In genomic region chr22:50244420-50245213, GRCh38 we compare ENCODE assay signal across 8 cellular contexts. TPM values are rescaled to one million over a fixed set of nuclear protein-coding genes. Genes with fewer than 3 reads are reported as not detected.
DNase-seq lines count a peak whose midpoint lies in the region; ATAC-seq, FAIRE-seq and TF ChIP-seq lines count a peak whose summit lies in the region.

Gene TUBGCP6, minus strand, starts transcription at chr22:50245023. Its CDS starts 564 bp downstream, at chr22:50244459.

- H3K9me3 Mint-ChIP-seq in central memory CD8-positive, alpha-beta T cell, result no peaks in the 10 kb centered on the region

- TSS peak; percentile 35 for BruUV-seq in A673 (replicated peaks; lab: Mats Ljungman, UMichigan)

- H3K36me3 ChIP-seq in A673 (ENCODE audit: insufficient read depth, low read length, poor library complexity, severe bottlenecking) (peaks cover 22% of the 10 kb centered on the region), kidney (ENCODE audit: control insufficient read depth in 1 of 2, insufficient read depth in 2 of 2, low read length in 2 of 2) (peaks cover 0 to 19% of the 10 kb centered on the region in 2 donors)

- H3K9ac ChIP-seq in kidney (ENCODE audit: low read length in 2 of 2), result peak within 1 kb of the TSS; percentile 85 to 93

- H3K27ac ChIP-seq in A673 (ENCODE audit: low read depth, low read length, poor library complexity, severe bottlenecking) (peak within 1 kb of the TSS; percentile 93), kidney (ENCODE audit: low read depth in 2 of 2, low read length in 2 of 2) (peak within 1 kb of the TSS; percentile 83 to 90)

- CTCF ChIA-PET in A673 (lab: Charles Lee), result no interaction called here

- peaks cover 37% of the 10 kb centered on the region for H3K4me1 Mint-ChIP-seq in central memory CD8-positive, alpha-beta T cell

- H3K27ac Mint-ChIP-seq in central memory CD8-positive, alpha-beta T cell (ENCODE audit: low read depth), result peak within 1 kb of the TSS; percentile 97

- H3K9me3 ChIP-seq in A673 (ENCODE audit: low read depth, low read length, poor library complexity, severe bottlenecking) (no peaks in the 10 kb centered on the region), kidney (ENCODE audit: control insufficient read depth in 1 of 2, low read length in 2 of 2) (no peaks in the 10 kb centered on the region)

- H3K27me3 ChIP-seq in A673 (replicated peaks; ENCODE audit: insufficient read depth, low read depth, low read length, poor library complexity), result no peaks in the 10 kb centered on the region

- H3K4me1 ChIP-seq in A673 (ENCODE audit: insufficient read depth, low read length, poor library complexity, severe bottlenecking) (no peaks in the 10 kb centered on the region), kidney (ENCODE audit: control insufficient read depth in 1 of 2, insufficient read depth in 1 of 2, low read depth in 1 of 2, low read length in 2 of 2) (peaks cover 11 to 36% of the 10 kb centered on the region in 2 donors)

- FAIRE-seq in kidney (lab: Jason Lieb, UNC), result no peak

- H3K36me3 Mint-ChIP-seq in central memory CD8-positive, alpha-beta T cell (ENCODE audit: insufficient read depth), result peaks cover 24% of the 10 kb centered on the region

- no peaks in the 10 kb centered on the region for H3K27me3 Mint-ChIP-seq in central memory CD8-positive, alpha-beta T cell

- peak within 1 kb of the TSS; percentile 88 for H3K4me3 Mint-ChIP-seq in central memory CD8-positive, alpha-beta T cell

- peak; percentile 96 for DNase-seq in A673 (ENCODE audit: low spot score)
- peak; percentile 90 for DNase-seq in NCI-H345 (lab: John Stamatoyannopoulos, UW)
- DNase-seq in central memory CD8-positive, alpha-beta T cell (ENCODE audit: low spot score in 2 of 2), result peak; percentile 83 to 85
- peak; percentile 99 for DNase-seq in kidney
- peak; percentile 77 to 86 for DNase-seq in stimulated activated CD4-positive, alpha-beta T cell treated with anti-CD3 and anti-CD28 coated beads, Interleukin-15, amount 100 ng/mL, for 1 hour (ENCODE audit: low read depth in 1 of 2, low spot score in 1 of 2)

- ATAC-seq in GM18861 (IDR thresholded peaks at IDR 0.05; ENCODE audit: unreplicated experiment) (peak; percentile 54), HG03135 (IDR thresholded peaks at IDR 0.05; ENCODE audit: unreplicated experiment) (peak; percentile 67)
- peak; percentile 89 to 91 for ATAC-seq in activated CD4-positive, CD25-positive, alpha-beta regulatory T cell treated with anti-CD3 and anti-CD28 coated beads, Interleukin-2, amount 50 U/mL, for 24 hours
- peak; percentile 79 for ATAC-seq in central memory CD8-positive, alpha-beta T cell (replicated peaks; ENCODE audit: extremely low read depth, poor library complexity, severe bottlenecking)

- peak within 1 kb of the TSS; percentile 98 for H3K4me3 ChIP-seq in A673 (ENCODE audit: low read depth, low read length, poor library complexity, severe bottlenecking)
- peak within 1 kb of the TSS; percentile 89 to 93 for H3K4me3 ChIP-seq in kidney (ENCODE audit: low read length in 2 of 2)

- intact Hi-C loops in A673 (cut with micrococcal nuclease; ENCODE audit: unreplicated experiment), result no loop called here
- intact Hi-C loops in kidney (cut with DNase I), result no loop called here

- TF ChIP-seq CTCF in A673 (conservative IDR thresholded peaks at IDR 0.05; ENCODE audit: low read depth, low read length), result 0 out of 2 replicates have a peak, but pooled peaks have one; percentile 16
- TF ChIP-seq CTCF in kidney (IDR thresholded peaks at IDR 0.05; ENCODE audit: borderline replicate concordance, extremely low read depth, insufficient read depth), result peak; percentile 9

- POLR2A ChIA-PET in A673 (lab: Charles Lee; ENCODE audit: low non-redundant PET), result interaction anchor here (1.4 kb wide), 1 partner anchor 281 kb away, joined by 4 read pairs; the partner anchor contains the start of gene SCO2

RNA-seq across cellular contexts. Expression of gene TUBGCP6, which starts in this region (rescaled TPM):
- total RNA-seq in A673 (2021), result 31.0 and 33.1 TPM in 2 replicates
- 52.0 TPM for total RNA-seq in kidney
- 19.2 TPM for polyA plus RNA-seq in kidney (ENCODE audit: insufficient read depth, low read depth, low replicate concordance)

Comparison
In these comparisons a context has a peak if more than half of its experiments do, and no peak if none do; other contexts are left out.
1. Peak in every context shown above with its lines: DNase-seq, ATAC-seq, H3K4me3 ChIP-seq and H3K27ac ChIP-seq.